Comparison of ENCODE assay signal across 14 cellular contexts in the genomic region with DNA sequence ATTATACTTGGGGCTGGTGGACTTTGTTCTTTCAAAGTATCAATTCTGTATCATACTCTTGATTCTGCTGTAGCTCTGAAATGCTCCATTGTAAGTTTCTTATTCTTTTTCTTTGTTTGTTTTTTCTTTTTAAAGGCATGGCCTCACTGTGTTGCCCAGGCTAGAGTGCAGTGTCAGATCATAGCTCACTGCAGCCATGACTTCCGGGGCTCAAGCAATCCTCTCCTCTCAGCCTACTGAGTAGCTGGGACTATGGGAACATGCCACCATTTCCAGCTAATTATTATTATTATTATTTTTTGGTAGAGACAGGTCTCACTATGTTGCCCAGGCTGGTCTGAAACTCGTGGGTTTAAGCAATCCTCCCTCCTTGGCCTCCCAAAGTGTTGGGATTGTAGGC. TPM values are rescaled to one million over a fixed set of nuclear protein-coding genes. Genes with fewer than 3 reads are reported as not detected.
DNase-seq lines count a peak whose midpoint lies in the region; ATAC-seq and TF ChIP-seq lines count a peak whose summit lies in the region.
"Had no signal": no experiment of that assay in that cellular context is flagged by ENCODE, and none has a peak within 500 bp of the region (broad histone marks: within the 10 kb centered on the region; RNA-seq: fewer than 3 reads in every experiment).

No MANE protein-coding gene starts in this region.

- peaks cover 6% of the 10 kb centered on the region for H3K27me3 Mint-ChIP-seq in glutamatergic neuron (ENCODE audit: unreplicated experiment)
- no peaks in the 10 kb centered on the region for H3K27me3 Mint-ChIP-seq in WTC11 (ENCODE audit: low read depth)

- ATAC-seq in WTC11, result no peak
- ATAC-seq: A549 had no signal

- no peaks in the 10 kb centered on the region for H3K9me3 Mint-ChIP-seq in glutamatergic neuron (ENCODE audit: unreplicated experiment)
- no peaks in the 10 kb centered on the region for H3K9me3 Mint-ChIP-seq in WTC11
- H3K9me3 Mint-ChIP-seq: CD8-positive, alpha-beta memory T cell had no signal

- H3K27me3 ChIP-seq in spleen (replicated peaks in 1 of 7), result peaks cover 0 to 2% (median 0%) of the 10 kb centered on the region in 7 donors
- H3K27me3 ChIP-seq: BE2C had no signal

- 67 to 81% (median 79%) methylated on average over 2 of the region's 2 CpGs for WGBS in spleen, 5 donors

- H3K4me1 Mint-ChIP-seq in glutamatergic neuron (ENCODE audit: low read depth, unreplicated experiment) (peaks cover 9% of the 10 kb centered on the region), WTC11 (no peaks in the 10 kb centered on the region)

- TF ChIP-seq POLR2A in spleen (IDR thresholded peaks at IDR 0.05), result no peak

- CTCF ChIA-PET in WTC11 (lab: Charles Lee), result interaction anchor here (1.6 kb wide), 1 partner anchor 124 kb away, joined by 4 read pairs; no protein-coding TSS in a partner anchor

- H3K36me3 ChIP-seq in spleen, result no peaks in the 10 kb centered on the region
- H3K36me3 ChIP-seq: BE2C had no signal

- TF ChIP-seq CTCF in glutamatergic neuron (IDR thresholded peaks at IDR 0.05; ENCODE audit: partially characterized antibody, unreplicated experiment) (no peak), spleen (IDR thresholded peaks at IDR 0.05 in 8 of 11, conservative IDR thresholded peaks at IDR 0.05 in 3 of 11) (no peak), WTC11 (IDR thresholded peaks at IDR 0.05) (no peak)

- H3K36me3 Mint-ChIP-seq in glutamatergic neuron (ENCODE audit: unreplicated experiment) (no peaks in the 10 kb centered on the region), WTC11 (no peaks in the 10 kb centered on the region)
- H3K36me3 Mint-ChIP-seq: CD8-positive, alpha-beta memory T cell had no signal

- DNase-seq in glutamatergic neuron, result no peak
- DNase-seq in mesenteric fat pad (ENCODE audit: low spot score), result peak; percentile 45
- DNase-seq in spleen, result peak; percentile 8
- peak; percentile 3 for DNase-seq in ureter (ENCODE audit: low spot score)
- no peak for DNase-seq in islet precursor cell
- DNase-seq in WTC11 (ENCODE audit: low spot score), result no peak
- DNase-seq: BE2C; CD8-positive, alpha-beta memory T cell; DMS53; GF-D8 had no signal

- POLR2A ChIA-PET in WTC11 (lab: Charles Lee), result no interaction called here

- no peak overlapping the region for H3K27ac ChIP-seq in spleen
- H3K27ac ChIP-seq: A549, C4-2B, HL-60 had no signal

- intact Hi-C loops in spleen (cut with DNase I; ENCODE audit: low total_unique reads), result no loop called here

- H3K9me3 ChIP-seq in spleen, result no peaks in the 10 kb centered on the region
- H3K9me3 ChIP-seq: A549, BE2C, Caco-2 had no signal

- no peak overlapping the region for H3K4me3 ChIP-seq in spleen
- H3K4me3 ChIP-seq: A549 had no signal

- H3K4me3 Mint-ChIP-seq in glutamatergic neuron (ENCODE audit: unreplicated experiment) (no peak overlapping the region), WTC11 (no peak overlapping the region)
- H3K4me3 Mint-ChIP-seq: CD8-positive, alpha-beta memory T cell had no signal

- H3K4me1 ChIP-seq in spleen, result peaks cover 0 to 2% (median under 1%) of the 10 kb centered on the region in 6 donors
- H3K4me1 ChIP-seq: A549, BE2C, Caco-2 had no signal

- H3K27ac Mint-ChIP-seq in glutamatergic neuron (ENCODE audit: unreplicated experiment) (peak overlapping the region; percentile 57), WTC11 (no peak overlapping the region)

TF ChIP-seq in WTC11, 78 proteins besides CTCF, POLR2A, EP300 and RAD21:
- TF ChIP-seq, protein P1, sequence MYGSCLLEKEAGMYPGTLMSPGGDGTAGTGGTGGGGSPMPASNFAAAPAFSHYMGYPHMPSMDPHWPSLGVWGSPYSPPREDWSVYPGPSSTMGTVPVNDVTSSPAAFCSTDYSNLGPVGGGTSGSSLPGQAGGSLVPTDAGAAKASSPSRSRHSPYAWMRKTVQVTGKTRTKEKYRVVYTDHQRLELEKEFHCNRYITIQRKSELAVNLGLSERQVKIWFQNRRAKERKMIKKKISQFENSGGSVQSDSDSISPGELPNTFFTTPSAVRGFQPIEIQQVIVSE (CRISPR knock-in tag; IDR thresholded peaks at IDR 0.05; ENCODE audit: borderline replicate concordance), result no peak

RNA-seq across cellular contexts. Expression of gene METTL9, which starts 38.9 kb away (rescaled TPM):
- total RNA-seq in glutamatergic neuron (ENCODE audit: unreplicated experiment) (108 TPM), mesenteric fat pad (89.3 TPM), spleen (100 to 1,000 TPM in 5 of 7 donors, 10 to 100 TPM in 2; 88.5 to 247 (median 121) TPM), ureter (80.3 TPM), WTC11 (2021) (94.6 to 110 TPM (median 99.0 TPM) in 3 replicates)
- polyA plus RNA-seq in spleen, result 10 to 100 TPM; 28.5 to 50.6 (median 45.2) TPM

Comparison
In these comparisons a context has a peak if more than half of its experiments do, and no peak if none do; other contexts are left out.
1. DNase-seq: peak in mesenteric fat pad (single experiment), spleen (single experiment) and ureter (single experiment); none in glutamatergic neuron (single experiment), islet precursor cell (single experiment) and WTC11 (single experiment).